In the genomic region with DNA sequence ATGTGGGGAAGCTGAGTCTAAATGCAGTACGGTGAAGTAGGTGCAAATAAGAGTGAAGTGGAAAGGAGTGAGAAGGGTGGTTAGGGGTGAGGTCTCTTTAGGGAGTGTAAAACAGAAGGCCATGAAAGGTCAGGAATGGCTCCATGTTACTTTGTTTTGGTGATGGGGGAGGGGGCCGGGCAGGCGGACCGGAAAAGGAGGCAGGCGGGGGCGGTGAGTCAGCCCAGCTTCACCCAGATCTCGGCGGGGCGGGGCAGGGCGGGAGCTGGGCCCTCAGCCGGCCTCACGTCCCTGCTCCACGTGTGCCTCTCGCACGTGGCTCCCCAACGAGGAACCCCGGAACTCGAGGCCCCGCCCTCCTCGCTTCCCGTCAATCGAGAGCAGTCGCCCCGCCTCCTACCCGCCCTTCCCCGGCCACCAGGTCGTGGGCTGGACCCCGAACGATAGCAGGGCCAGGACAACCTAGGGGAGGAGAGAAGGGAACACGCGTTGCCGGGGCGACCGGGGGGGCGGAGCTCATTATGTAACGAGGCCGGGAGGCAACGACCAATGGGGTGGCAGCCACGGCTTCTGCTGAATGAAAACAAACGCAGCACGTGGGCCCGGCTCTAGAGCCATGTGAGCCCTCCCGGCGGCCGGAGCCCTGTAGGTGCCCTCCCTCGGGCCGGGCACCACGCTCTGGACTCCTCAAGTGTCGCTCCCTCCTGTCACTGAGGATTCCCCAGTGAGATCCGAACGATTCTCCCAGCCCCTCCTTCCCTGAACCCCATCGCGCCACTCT, we compare ENCODE assay signal across 7 cellular contexts. TPM values are rescaled to one million over a fixed set of nuclear protein-coding genes. Genes with fewer than 3 reads are reported as not detected.
DNase-seq lines count a peak whose midpoint lies in the region; ATAC-seq and TF ChIP-seq lines count a peak whose summit lies in the region.

No MANE protein-coding gene starts in this region.

- H3K9me3 Mint-ChIP-seq in brain, result peaks cover 0 to 3% (median 0%) of the 10 kb centered on the region in 5 experiments

- ATAC-seq in GM18519 (IDR thresholded peaks at IDR 0.05; ENCODE audit: low FRiP score, unreplicated experiment) (peak; percentile 35), HG03066 (IDR thresholded peaks at IDR 0.05; ENCODE audit: low read depth, unreplicated experiment) (peak; percentile 51), gastrocnemius medialis (peak; percentile 37 to 39)

- peaks cover 18% of the 10 kb centered on the region; the same call in 1 of the 2 replicates for H3K4me1 ChIP-seq in iPS DF 6.9 (ENCODE audit: control insufficient read depth, insufficient read depth, low read length)
- peaks cover 78 to 80% of the 10 kb centered on the region in 2 donors for H3K4me1 ChIP-seq in gastrocnemius medialis

- peak overlapping the region; percentile 85 to 97 (median 94) for H3K4me3 Mint-ChIP-seq in brain

- H3K9me3 ChIP-seq in iPS DF 6.9 (ENCODE audit: control insufficient read depth, insufficient read depth, low read length) (no peaks in the 10 kb centered on the region), gastrocnemius medialis (no peaks in the 10 kb centered on the region)

- peak; percentile 99 for TF ChIP-seq POLR2A in gastrocnemius medialis (IDR thresholded peaks at IDR 0.05)

- H3K27ac ChIP-seq in iPS DF 6.9 (ENCODE audit: low read length), result no peak overlapping the region
- peak overlapping the region; percentile 94 to 100 (median 98) for H3K27ac ChIP-seq in gastrocnemius medialis

- peaks cover 7% of the 10 kb centered on the region; the same call in 1 of the 2 replicates for H3K27me3 ChIP-seq in iPS DF 6.9 (ENCODE audit: control insufficient read depth, insufficient read depth, low read length)
- H3K27me3 ChIP-seq in gastrocnemius medialis, result no peaks in the 10 kb centered on the region

- 100% methylated on average over 1 of the region's 53 CpGs for WGBS in iPS DF 6.9 (ENCODE audit: insufficient coverage, insufficient read length)

- TF ChIP-seq CTCF in brain (conservative IDR thresholded peaks at IDR 0.05) (no peak), gastrocnemius medialis (IDR thresholded peaks at IDR 0.05 in 4 of 5, conservative IDR thresholded peaks at IDR 0.05 in 1 of 5) (no peak)

- in situ Hi-C loops in gastrocnemius medialis (cut with MboI; ENCODE audit: low sequenced_read_pairs in 4 of 4), result no loop called here

- H3K36me3 Mint-ChIP-seq in brain, result peaks cover 9% of the 10 kb centered on the region

- H3K27me3 Mint-ChIP-seq in brain, result peaks cover 16% of the 10 kb centered on the region

- peak overlapping the region; percentile 51 to 98 (median 96) for H3K27ac Mint-ChIP-seq in brain

- H3K4me1 Mint-ChIP-seq in brain, result peaks cover 73% of the 10 kb centered on the region

- H3K4me3 ChIP-seq in iPS DF 6.9 (ENCODE audit: low read length) (peak overlapping the region; percentile 36; the same call in 1 of the 2 replicates), gastrocnemius medialis (peak overlapping the region; percentile 76 to 100 (median 82))

- intact Hi-C loops in gastrocnemius medialis (cut with DNase I; ENCODE audit: low total_unique reads), result loop anchor here (1.0 kb wide), 2 partner anchors 9 to 28 kb away; no protein-coding TSS in a partner anchor

- H3K36me3 ChIP-seq in iPS DF 6.9 (ENCODE audit: control insufficient read depth, insufficient read depth, low read length) (peaks cover 9% of the 10 kb centered on the region; the same call in 1 of the 2 replicates), gastrocnemius medialis (peaks cover 0 to 33% of the 10 kb centered on the region in 2 donors)

- DNase-seq in NCI-H2107 treated with DMSO at 0.1 percent for 48 hours (lab: John Stamatoyannopoulos, UW; ENCODE audit: unreplicated experiment) (peak; percentile 83), UCSD-AML1 (lab: John Stamatoyannopoulos, UW; ENCODE audit: unreplicated experiment) (peak; percentile 99), iPS DF 6.9 (ENCODE audit: low read depth, low spot score) (no peak), gastrocnemius medialis (peak; percentile 100)

RNA-seq across cellular contexts. Expression of a gene that starts 1.4 kb away (rescaled TPM):
- 43.8 TPM for polyA plus RNA-seq in brain (ENCODE audit: insufficient read depth, low read depth, low replicate concordance)
- 10 to 100 TPM; 16.0 to 34.2 (median 18.3) TPM for total RNA-seq in gastrocnemius medialis

RNA-seq across cellular contexts. Expression of a gene that starts 22.7 kb away (rescaled TPM):
- 94.4 TPM for polyA plus RNA-seq in brain (ENCODE audit: insufficient read depth, low read depth, low replicate concordance)
- 10 to 100 TPM; 75.7 to 96.3 (median 85.9) TPM for total RNA-seq in gastrocnemius medialis

RNA-seq across cellular contexts. Expression of a gene that starts 36.3 kb away (rescaled TPM):
- 176 TPM for polyA plus RNA-seq in brain (ENCODE audit: insufficient read depth, low read depth, low replicate concordance)
- 10 to 100 TPM; 42.2 to 71.6 (median 48.2) TPM for total RNA-seq in gastrocnemius medialis

RNA-seq across cellular contexts. Expression of a gene that starts 41.3 kb away (rescaled TPM):
- 150 TPM for polyA plus RNA-seq in brain (ENCODE audit: insufficient read depth, low read depth, low replicate concordance)
- 10 to 100 TPM; 35.8 to 41.3 (median 39.8) TPM for total RNA-seq in gastrocnemius medialis

RNA-seq across cellular contexts. Expression of a gene that starts 44.8 kb away (rescaled TPM):
- 95.0 TPM for polyA plus RNA-seq in brain (ENCODE audit: insufficient read depth, low read depth, low replicate concordance)
- 100 to 1,000 TPM in 2 of 4 donors, 10 to 100 TPM in 2; 54.2 to 124 (median 93.9) TPM for total RNA-seq in gastrocnemius medialis
